Comparison of ENCODE assay signal across 7 cellular contexts in the genomic region with DNA sequence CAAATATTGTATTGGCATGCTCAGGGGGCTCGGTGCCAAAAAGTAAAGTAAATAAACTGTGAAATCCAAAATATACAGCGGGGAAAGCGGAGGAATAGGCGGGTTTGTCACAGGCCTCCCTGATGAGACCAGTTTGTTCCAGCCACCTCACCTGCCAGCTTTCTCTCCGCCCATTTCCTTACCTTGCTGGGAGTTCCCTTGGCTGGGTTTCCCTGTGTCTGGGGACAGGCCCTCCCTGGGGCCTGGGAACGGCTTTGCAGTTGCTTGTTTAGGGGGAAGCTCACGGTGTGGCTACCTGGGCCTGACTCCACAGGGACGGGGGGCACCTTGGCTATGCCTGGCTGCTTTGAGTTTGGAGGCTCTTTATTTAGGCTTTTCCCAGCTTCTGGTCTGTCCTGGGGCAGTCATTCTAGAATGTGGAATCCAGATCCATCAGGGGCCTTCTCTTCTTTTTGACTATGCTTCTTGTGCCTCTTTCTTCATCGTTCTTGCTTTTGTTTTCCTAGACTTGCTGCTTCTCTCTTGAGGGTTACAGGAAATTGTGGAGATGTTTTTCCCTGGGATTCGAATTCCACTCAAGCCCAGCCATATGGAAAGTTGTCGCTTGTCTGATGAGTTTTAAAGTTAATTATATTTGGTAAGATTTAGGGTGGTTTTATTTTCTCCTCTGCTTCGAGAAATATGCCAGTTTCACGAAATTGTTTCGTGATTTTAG. TPM values are rescaled to one million over a fixed set of nuclear protein-coding genes. Genes with fewer than 3 reads are reported as not detected.
DNase-seq lines count a peak whose midpoint lies in the region; ATAC-seq and TF ChIP-seq lines count a peak whose summit lies in the region.

No MANE protein-coding gene starts in this region.

- H3K27me3 ChIP-seq in spleen (replicated peaks in 1 of 7): peaks cover 0 to 100% (median 75%) of the 10 kb centered on the region in 7 donors

- no peaks in the 10 kb centered on the region for H3K9me3 ChIP-seq in T-helper 17 cell (ENCODE audit: control insufficient read depth, low read length, poor library complexity, severe bottlenecking)
- no peaks in the 10 kb centered on the region for H3K9me3 ChIP-seq in spleen

- H3K36me3 ChIP-seq in spleen: no peaks in the 10 kb centered on the region

- H3K4me3 Mint-ChIP-seq in HFFc6: peak overlapping the region; percentile 98
- peak overlapping the region; percentile 68 for H3K4me3 Mint-ChIP-seq in T-helper 17 cell

- H3K27ac Mint-ChIP-seq in HFFc6: peak overlapping the region; percentile 90
- no peak overlapping the region for H3K27ac Mint-ChIP-seq in T-helper 17 cell

- intact Hi-C loops in spleen (cut with DNase I; ENCODE audit: low total_unique reads): no loop called here

- TF ChIP-seq CTCF in HFFc6 (IDR thresholded peaks at IDR 0.05): no peak
- no peak for TF ChIP-seq CTCF in spleen (IDR thresholded peaks at IDR 0.05 in 8 of 11, conservative IDR thresholded peaks at IDR 0.05 in 3 of 11)

- H3K9me3 Mint-ChIP-seq in HFFc6: no peaks in the 10 kb centered on the region

- 0 out of 2 replicates have a peak, but pooled peaks cover 2% of the 10 kb centered on the region for H3K27me3 Mint-ChIP-seq in HFFc6 (ENCODE audit: insufficient read depth)
- H3K27me3 Mint-ChIP-seq in T-helper 17 cell: peaks cover 68% of the 10 kb centered on the region

- DNase-seq in HFFc6 (no peak), T-helper 17 cell (no peak), islet precursor cell (peak; percentile 80), spleen (peak; percentile 68), caudate nucleus (lab: John Stamatoyannopoulos, UW) (no peak)
- DNase-seq in activated CD4-positive, alpha-beta T cell treated with anti-CD3 and anti-CD28 coated beads for 1 hour: no peak
- DNase-seq in activated T-cell treated with anti-CD3 and anti-CD28 coated beads, Interleukin-2, amount 50 U/mL, for 1 hour: no peak

- no peak for TF ChIP-seq POLR2A in spleen (IDR thresholded peaks at IDR 0.05)

- WGBS in spleen, 5 donors: 70 to 81% (median 78%) methylated on average over 14 of the region's 14 CpGs

- H3K27ac ChIP-seq in spleen (peak overlapping the region in 2 of 8 donors; percentile 70 to 81), caudate nucleus (ENCODE audit: low read depth, low read length) (no peak overlapping the region)

- peak overlapping the region in 2 of 8 donors; percentile 19 to 67 for H3K4me3 ChIP-seq in spleen

- H3K4me1 ChIP-seq in spleen: peaks cover 3 to 55% (median 30%) of the 10 kb centered on the region in 6 donors

- ATAC-seq in T-helper 17 cell: no peak

- H3K4me1 Mint-ChIP-seq in HFFc6 (ENCODE audit: low read depth) (peaks cover 74% of the 10 kb centered on the region), T-helper 17 cell (peaks cover 6% of the 10 kb centered on the region)

- peaks cover 10% of the 10 kb centered on the region; the same call in 1 of the 2 replicates for H3K36me3 Mint-ChIP-seq in HFFc6 (ENCODE audit: low read depth)
- H3K36me3 Mint-ChIP-seq in T-helper 17 cell (ENCODE audit: low read depth): peaks cover 9% of the 10 kb centered on the region

RNA-seq across cellular contexts. Expression of a gene that starts 2.3 kb away (rescaled TPM):
- total RNA-seq in HFFc6 (2021; fragmentation: NEBNext Ultra II Directional; extraction: Animal tissue kit (Norgen Biotek cat#: 25700)): 10 to 100 TPM; 40.2 to 46.1 (median 41.9) TPM
- total RNA-seq in T-helper 17 cell: not detected
- 10 to 100 TPM in 1 of 7 donors, 1 to 10 TPM in 5, under 1 TPM in 1; 0.51 to 10.6 (median 1.7) TPM for total RNA-seq in spleen
- polyA plus RNA-seq in spleen: under 1 TPM; 0.22 to 0.32 (median 0.23) TPM

Comparison
In these comparisons a context has a peak if more than half of its experiments do, and no peak if none do; other contexts are left out.
1. DNase-seq: peak in islet precursor cell (single experiment) and spleen (single experiment); none in HFFc6 (single experiment), T-helper 17 cell (0 of 3), activated CD4-positive, alpha-beta T cell treated with anti-CD3 and anti-CD28 coated beads for 1 hour (single experiment), activated T-cell treated with anti-CD3 and anti-CD28 coated beads, Interleukin-2, amount 50 U/mL, for 1 hour (single experiment) and caudate nucleus (0 of 61).